ENCODE assay signal across 2 cellular contexts in genomic region chr3:170869645-170870593, GRCh38.
TF ChIP-seq lines count a peak whose summit lies in the region.

TSS of gene RPL22L1 (minus strand) at chr3:170870195. CDS start at chr3:170870167, 28 bp downstream.

TF ChIP-seq in SK-N-SH, 30 proteins besides CTCF, POLR2A, EP300 and RAD21 (continued from another document and continues in another):
- TF ChIP-seq NRF1 (IDR thresholded peaks at IDR 0.05; ENCODE audit: low read depth, low read length) (no peak), REST (IDR thresholded peaks at IDR 0.05; ENCODE audit: low read depth, low read length) (peak; percentile 39), ZBTB33 (IDR thresholded peaks at IDR 0.05; ENCODE audit: borderline replicate concordance, low read depth) (peak; percentile 79; the same call in 1 of the 2 replicates), YY1 (IDR thresholded peaks at IDR 0.05; ENCODE audit: low read depth) (peak; percentile 91), FOSL2 (IDR thresholded peaks at IDR 0.05; ENCODE audit: borderline replicate concordance, low read depth) (no peak; the same call in 1 of the 2 replicates), RFX5 (IDR thresholded peaks at IDR 0.05; ENCODE audit: low read length) (0 out of 2 replicates have a peak, but pooled peaks have one; percentile 34), USF1 (IDR thresholded peaks at IDR 0.05; ENCODE audit: borderline replicate concordance, low read depth) (peak; percentile 63; the same call in 1 of the 2 replicates), GABPA (IDR thresholded peaks at IDR 0.05; ENCODE audit: low read depth) (peak; percentile 18; the same call in 1 of the 2 replicates), GATA2 (CRISPR knock-in tag; IDR thresholded peaks at IDR 0.05) (no peak), TEAD4 (IDR thresholded peaks at IDR 0.05; ENCODE audit: borderline replicate concordance, insufficient read depth) (no peak), USF2 (IDR thresholded peaks at IDR 0.05; ENCODE audit: borderline replicate concordance, low read depth, low read length) (peak; percentile 60), JUND (IDR thresholded peaks at IDR 0.05) (no peak), MEF2A (IDR thresholded peaks at IDR 0.05; ENCODE audit: borderline replicate concordance, low read depth) (no peak), TAF1 (IDR thresholded peaks at IDR 0.05; ENCODE audit: borderline replicate concordance, low read depth, low read length) (peak; percentile 98), IRF3 (IDR thresholded peaks at IDR 0.05; ENCODE audit: low read depth, low read length) (no peak), POLR2AphosphoS5 (IDR thresholded peaks at IDR 0.05; ENCODE audit: low read depth, low read length) (peak; percentile 99), SIN3A (IDR thresholded peaks at IDR 0.05; ENCODE audit: borderline replicate concordance, low read depth, low read length) (peak; percentile 46; the same call in 1 of the 2 replicates), RCOR1 (IDR thresholded peaks at IDR 0.05; ENCODE audit: low read length) (no peak; the same call in 1 of the 2 replicates), FOXM1 (IDR thresholded peaks at IDR 0.05; ENCODE audit: low read depth) (no peak), SMC3 (IDR thresholded peaks at IDR 0.05; ENCODE audit: low read depth, low read length) (peak; percentile 2; the same call in 1 of the 2 replicates), FOXJ3 (CRISPR knock-in tag; IDR thresholded peaks at IDR 0.05) (no peak), TCF12 (IDR thresholded peaks at IDR 0.05) (no peak), EZH2phosphoT487 (IDR thresholded peaks at IDR 0.05; ENCODE audit: borderline replicate concordance, low read depth) (no peak), ELF1 (IDR thresholded peaks at IDR 0.05) (peak; percentile 86), CHD2 (IDR thresholded peaks at IDR 0.05; ENCODE audit: low read length, partially characterized antibody) (peak; percentile 55)

TF ChIP-seq in K562, 482 proteins besides CTCF, POLR2A, EP300 and RAD21 (continued from another document and continues in another):
- peak; percentile 23; the same call in 1 of the 2 replicates for TF ChIP-seq SMARCE1 (IDR thresholded peaks at IDR 0.05)
- TF ChIP-seq IRF1 (CRISPR knock-in tag; IDR thresholded peaks at IDR 0.05; ENCODE audit: borderline replicate concordance), result peak; percentile 75
- TF ChIP-seq HMGN3 (IDR thresholded peaks at IDR 0.05; ENCODE audit: borderline replicate concordance, extremely low read depth, insufficient read length, low read depth, low read length), result peak; percentile 21
- TF ChIP-seq FOXP1 (CRISPR knock-in tag; IDR thresholded peaks at IDR 0.05), result peak; percentile 57; the same call in 1 of the 2 replicates
- no peak for TF ChIP-seq HDAC8 (tag; IDR thresholded peaks at IDR 0.05)
- no peak for TF ChIP-seq SMARCA5 (IDR thresholded peaks at IDR 0.05)
- peak in 1 of 2 experiments; percentile 62; a peak in 2 of 4 replicates for TF ChIP-seq CSDE1 (IDR thresholded peaks at IDR 0.05)
- no peak for TF ChIP-seq PRDM10 (IDR thresholded peaks at IDR 0.05; ENCODE audit: partially characterized antibody)
- peak; percentile 69 for TF ChIP-seq SOX6 (IDR thresholded peaks at IDR 0.05)
- TF ChIP-seq ZNF655 (CRISPR knock-in tag; IDR thresholded peaks at IDR 0.05), result no peak
- TF ChIP-seq ZNF121 (CRISPR knock-in tag; conservative IDR thresholded peaks at IDR 0.05), result 0 out of 2 replicates have a peak, but pooled peaks have one; percentile 31
- peak; percentile 99 for TF ChIP-seq POLR2B (IDR thresholded peaks at IDR 0.05; ENCODE audit: low read depth, partially characterized antibody)
- TF ChIP-seq NELFE (IDR thresholded peaks at IDR 0.05; ENCODE audit: insufficient read depth, insufficient read length), result peak; percentile 65
- peak; percentile 77 for TF ChIP-seq ZBTB12 (CRISPR knock-in tag; IDR thresholded peaks at IDR 0.05)
- TF ChIP-seq ZBTB43 (CRISPR knock-in tag; IDR thresholded peaks at IDR 0.05), result no peak; the same call in 1 of the 2 replicates
- TF ChIP-seq MCM5 (IDR thresholded peaks at IDR 0.05; ENCODE audit: low read depth), result no peak
- TF ChIP-seq ARID3A (IDR thresholded peaks at IDR 0.05; ENCODE audit: borderline replicate concordance, low read depth, low read length), result peak; percentile 93
- TF ChIP-seq MNT (conservative IDR thresholded peaks at IDR 0.05), result peak; percentile 85 to 87
- TF ChIP-seq BRCA1 (IDR thresholded peaks at IDR 0.05), result no peak
- no peak for TF ChIP-seq BRCA1 (CRISPR knock-in tag; IDR thresholded peaks at IDR 0.05)
- TF ChIP-seq MBD2 (IDR thresholded peaks at IDR 0.05; ENCODE audit: borderline replicate concordance, low read depth), result peak; percentile 81; the same call in 1 of the 2 replicates
- no peak for TF ChIP-seq ZFP1 (CRISPR knock-in tag; IDR thresholded peaks at IDR 0.05)
- TF ChIP-seq GTF2B (IDR thresholded peaks at IDR 0.05; ENCODE audit: extremely low read depth, insufficient read length), result no peak
- peak; percentile 57; the same call in 1 of the 2 replicates for TF ChIP-seq PREB (CRISPR knock-in tag; IDR thresholded peaks at IDR 0.05)
- TF ChIP-seq HIVEP1 (CRISPR knock-in tag; IDR thresholded peaks at IDR 0.05), result no peak
- TF ChIP-seq E2F6 (IDR thresholded peaks at IDR 0.05; ENCODE audit: borderline replicate concordance in 1 of 2, extremely low read depth in 1 of 2, insufficient read depth in 1 of 2, insufficient read length in 1 of 2, low read depth in 1 of 2, low read length in 1 of 2, poor library complexity in 1 of 2, severe bottlenecking in 1 of 2), result peak; percentile 68 to 79
- TF ChIP-seq RBM34 (IDR thresholded peaks at IDR 0.05; ENCODE audit: borderline replicate concordance, insufficient read depth, low read length), result no peak
- no peak for TF ChIP-seq TCF3 (CRISPR knock-in tag; IDR thresholded peaks at IDR 0.05)
